In the genomic region with DNA sequence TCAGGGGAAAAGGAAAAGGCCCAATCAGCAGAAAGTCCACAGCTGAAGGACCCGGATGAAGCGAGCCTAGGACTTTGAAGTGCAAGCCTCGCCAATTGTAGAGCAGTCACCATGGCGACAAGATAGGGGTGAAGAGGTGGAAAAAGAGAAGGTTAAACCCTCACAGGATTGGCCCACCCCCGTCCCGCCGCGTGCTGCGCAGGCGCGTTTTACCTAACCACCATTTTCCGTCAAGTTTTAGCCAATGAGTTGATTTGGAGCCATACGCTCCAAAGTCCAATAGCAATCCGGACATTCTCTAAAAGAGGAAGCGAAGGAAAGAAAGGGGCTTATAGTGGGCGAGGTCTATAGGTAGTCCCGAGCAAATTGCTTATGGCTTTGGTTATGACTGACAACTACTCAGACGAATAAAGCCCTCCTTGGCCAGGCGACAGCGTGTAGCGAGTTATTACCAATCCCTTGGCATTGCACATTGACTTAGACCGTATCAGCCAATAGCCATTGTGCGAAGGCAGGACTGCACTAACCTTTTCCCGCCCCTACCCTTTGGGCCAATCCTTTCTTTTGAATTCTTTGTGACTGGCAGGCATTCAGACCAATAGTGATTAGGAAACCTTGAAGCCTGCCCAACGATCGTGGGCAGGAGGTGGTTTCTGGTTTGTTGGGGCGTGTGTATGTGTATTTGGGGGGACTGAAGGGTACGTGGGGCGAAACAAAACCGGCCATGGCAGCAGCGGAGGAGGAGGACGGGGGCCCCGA, we compare ENCODE assay signal across 8 cellular contexts. TPM values are rescaled to one million over a fixed set of nuclear protein-coding genes. Genes with fewer than 3 reads are reported as not detected.
DNase-seq lines count a peak whose midpoint lies in the region; ATAC-seq, FAIRE-seq and TF ChIP-seq lines count a peak whose summit lies in the region.

A gene with protein sequence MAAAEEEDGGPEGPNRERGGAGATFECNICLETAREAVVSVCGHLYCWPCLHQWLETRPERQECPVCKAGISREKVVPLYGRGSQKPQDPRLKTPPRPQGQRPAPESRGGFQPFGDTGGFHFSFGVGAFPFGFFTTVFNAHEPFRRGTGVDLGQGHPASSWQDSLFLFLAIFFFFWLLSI (plus strand): TSS at position 618 of the 759 bp plus-strand sequence. CDS start 107 bp downstream, at position 725.

- H3K36me3 ChIP-seq in KOPT-K1 (ENCODE audit: insufficient read depth, low read length) (peaks cover 33% of the 10 kb centered on the region), esophagus squamous epithelium (peaks cover 0 to 36% (median 6%) of the 10 kb centered on the region in 3 donors)

- H3K4me3 ChIP-seq in esophagus squamous epithelium = peak within 1 kb of the TSS; percentile 39 to 96 (median 80)

- peak; percentile 90 for FAIRE-seq in RCC 7860 (lab: Jason Lieb, UNC)

- H3K4me1 ChIP-seq in esophagus squamous epithelium = peaks cover 27 to 84% (median 45%) of the 10 kb centered on the region in 3 donors

- H3K27me3 ChIP-seq in esophagus squamous epithelium = no peaks in the 10 kb centered on the region

- peak; percentile 99 for DNase-seq in DMS53 treated with DMSO at 0.1 percent for 48 hours (lab: John Stamatoyannopoulos, UW; ENCODE audit: unreplicated experiment)
- peak; percentile 99 for DNase-seq in RCC 7860 (ENCODE audit: low spot score)
- peak; percentile 84 for DNase-seq in activated T-helper 1 cell treated with Interleukin-2 at 50 U/mL for 16 hours (ENCODE audit: low read depth)
- peak; percentile 90 for DNase-seq in esophagus squamous epithelium (lab: John Stamatoyannopoulos, UW)
- peak; percentile 100 for DNase-seq in myocyte (ENCODE audit: low read depth)
- DNase-seq in stimulated activated effector memory CD8-positive, alpha-beta T cell treated with anti-CD3 and anti-CD28 coated beads, Interleukin-12 subunit alpha, Interleukin-12 subunit beta, amount 100 ng/mL, for 72 hours (ENCODE audit: low spot score in 2 of 2) = peak; percentile 71 to 92

- ATAC-seq in GM21786 (IDR thresholded peaks at IDR 0.05; ENCODE audit: unreplicated experiment) = peak; percentile 86
- ATAC-seq in stimulated activated effector memory CD8-positive, alpha-beta T cell treated with anti-CD3 and anti-CD28 coated beads, Interleukin-12 subunit alpha, Interleukin-12 subunit beta, amount 100 ng/mL, for 72 hours = peak; percentile 91

- no peaks in the 10 kb centered on the region for H3K9me3 Mint-ChIP-seq in stimulated activated effector memory CD8-positive, alpha-beta T cell treated with anti-CD3 and anti-CD28 coated beads, Interleukin-12 subunit alpha, Interleukin-12 subunit beta, amount 100 ng/mL, for 72 hours

- TF ChIP-seq CTCF in esophagus squamous epithelium (IDR thresholded peaks at IDR 0.05) = no peak

- H3K9me3 ChIP-seq in KOPT-K1 (ENCODE audit: insufficient read depth, low read length, poor library complexity, severe bottlenecking) = no peaks in the 10 kb centered on the region
- H3K9me3 ChIP-seq in esophagus squamous epithelium = no peaks in the 10 kb centered on the region

- H3K4me3 Mint-ChIP-seq in stimulated activated effector memory CD8-positive, alpha-beta T cell treated with anti-CD3 and anti-CD28 coated beads, Interleukin-12 subunit alpha, Interleukin-12 subunit beta, amount 100 ng/mL, for 72 hours = peak within 1 kb of the TSS; percentile 83

- intact Hi-C loops in esophagus squamous epithelium (cut with DNase I) = no loop called here

- TF ChIP-seq POLR2A in esophagus squamous epithelium (IDR thresholded peaks at IDR 0.05) = peak in 2 of 4 donors; percentile 8 to 47

- H3K36me3 Mint-ChIP-seq in stimulated activated effector memory CD8-positive, alpha-beta T cell treated with anti-CD3 and anti-CD28 coated beads, Interleukin-12 subunit alpha, Interleukin-12 subunit beta, amount 100 ng/mL, for 72 hours = peaks cover 55% of the 10 kb centered on the region

- peaks cover 73% of the 10 kb centered on the region for H3K4me1 Mint-ChIP-seq in stimulated activated effector memory CD8-positive, alpha-beta T cell treated with anti-CD3 and anti-CD28 coated beads, Interleukin-12 subunit alpha, Interleukin-12 subunit beta, amount 100 ng/mL, for 72 hours

- 0% methylated on average over 21 to 22 of the region's 33 CpGs for WGBS in esophagus squamous epithelium, 2 donors

- peak within 1 kb of the TSS; percentile 83 for H3K27ac ChIP-seq in KOPT-K1 (ENCODE audit: low read depth, low read length, poor library complexity, severe bottlenecking)
- peak within 1 kb of the TSS; percentile 90 to 97 (median 96) for H3K27ac ChIP-seq in esophagus squamous epithelium

- peak within 1 kb of the TSS; percentile 91 for H3K27ac Mint-ChIP-seq in stimulated activated effector memory CD8-positive, alpha-beta T cell treated with anti-CD3 and anti-CD28 coated beads, Interleukin-12 subunit alpha, Interleukin-12 subunit beta, amount 100 ng/mL, for 72 hours

RNA-seq across cellular contexts. Expression of the gene that starts here (rescaled TPM):
- 10 to 100 TPM; 20.8 to 59.0 (median 40.8) TPM for total RNA-seq in esophagus squamous epithelium
- 70.9 and 78.1 TPM in 2 replicates for total RNA-seq in myocyte
- polyA plus RNA-seq in myocyte (2012) = 87.1 TPM

Comparison
In these comparisons a context has a peak if more than half of its experiments do, and no peak if none do; other contexts are left out.
1. Peak in every context shown above with its lines: DNase-seq, ATAC-seq, H3K4me3 ChIP-seq and H3K27ac ChIP-seq.